25 cellular contexts compared by ENCODE assay signal in the genomic region with DNA sequence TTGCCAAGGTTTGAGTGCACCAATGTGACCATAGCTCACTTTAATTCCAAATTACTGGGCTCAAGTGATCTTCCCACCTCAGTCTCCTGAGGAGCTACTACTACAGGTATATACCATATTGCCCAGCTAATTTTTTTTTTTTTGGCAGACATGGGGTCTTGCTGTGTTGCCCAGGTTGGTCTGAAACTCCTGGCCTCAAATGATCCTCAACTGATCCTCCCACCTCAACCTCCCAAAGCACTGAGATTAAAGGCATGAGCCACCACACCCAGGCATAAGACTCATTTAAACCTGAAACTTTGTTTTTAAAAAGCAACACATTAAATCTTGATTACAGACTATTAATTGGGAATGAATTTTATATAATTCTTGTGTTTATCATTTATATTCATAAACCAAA.
"Had no signal": no experiment of that assay in that cellular context is flagged by ENCODE, and none has a peak within 500 bp of the region (broad histone marks: within the 10 kb centered on the region; RNA-seq: fewer than 3 reads in every experiment).

No MANE protein-coding gene starts in this region.

- H3K4me3 ChIP-seq: body of pancreas, MG63 had no signal

- H3K36me3 Mint-ChIP-seq: activated naive CD8-positive, alpha-beta T cell treated with anti-CD3 and anti-CD28 coated beads for 36 hours had no signal

- ATAC-seq: activated CD4-positive, alpha-beta T cell treated with anti-CD3 and anti-CD28 coated beads for 36 hours; activated T-helper 17 cell treated with anti-CD3 and anti-CD28 coated beads, Interleukin-2, amount 50 U/mL, for 72 hours; body of pancreas; PC-3; T-cell had no signal

- H3K27me3 ChIP-seq: body of pancreas, MG63 had no signal

- H3K4me1 Mint-ChIP-seq: activated CD4-positive, alpha-beta memory T cell treated with anti-CD3 and anti-CD28 coated beads, Interleukin-2, amount 10 ng/mL, durations not matched to agents 7 days and 5 days; activated CD4-positive, alpha-beta T cell treated with anti-CD3 and anti-CD28 coated beads for 36 hours; activated naive CD8-positive, alpha-beta T cell treated with anti-CD3 and anti-CD28 coated beads for 36 hours; activated T-helper 17 cell treated with anti-CD3 and anti-CD28 coated beads, Interleukin-2, amount 50 U/mL, for 72 hours; T-cell had no signal

- H3K9me3 Mint-ChIP-seq: activated CD4-positive, alpha-beta memory T cell treated with anti-CD3 and anti-CD28 coated beads, Interleukin-2, amount 10 ng/mL, durations not matched to agents 7 days and 5 days; activated naive CD4-positive, alpha-beta T cell treated with anti-CD3 and anti-CD28 coated beads for 36 hours; activated naive CD8-positive, alpha-beta T cell treated with anti-CD3 and anti-CD28 coated beads for 36 hours; activated T-helper 17 cell treated with anti-CD3 and anti-CD28 coated beads, Interleukin-2, amount 50 U/mL, for 72 hours; T-cell had no signal

- H3K4me3 Mint-ChIP-seq: activated CD4-positive, alpha-beta memory T cell treated with anti-CD3 and anti-CD28 coated beads, Interleukin-2, amount 10 ng/mL, durations not matched to agents 7 days and 5 days; activated CD4-positive, alpha-beta T cell treated with anti-CD3 and anti-CD28 coated beads for 36 hours; activated naive CD4-positive, alpha-beta T cell treated with anti-CD3 and anti-CD28 coated beads for 36 hours; activated naive CD8-positive, alpha-beta T cell treated with anti-CD3 and anti-CD28 coated beads for 36 hours; activated T-helper 17 cell treated with anti-CD3 and anti-CD28 coated beads, Interleukin-2, amount 50 U/mL, for 72 hours; T-cell had no signal

- H3K27ac Mint-ChIP-seq: activated CD4-positive, alpha-beta memory T cell treated with anti-CD3 and anti-CD28 coated beads, Interleukin-2, amount 10 ng/mL, durations not matched to agents 7 days and 5 days; activated CD4-positive, alpha-beta T cell treated with anti-CD3 and anti-CD28 coated beads for 36 hours; activated naive CD4-positive, alpha-beta T cell treated with anti-CD3 and anti-CD28 coated beads for 36 hours; activated naive CD8-positive, alpha-beta T cell treated with anti-CD3 and anti-CD28 coated beads for 36 hours; activated T-helper 17 cell treated with anti-CD3 and anti-CD28 coated beads, Interleukin-2, amount 50 U/mL, for 72 hours; T-cell had no signal

- H3K9me3 ChIP-seq: body of pancreas, MG63 had no signal

- DNase-seq: activated CD4-positive, alpha-beta memory T cell treated with anti-CD3 and anti-CD28 coated beads, Interleukin-2, amount 10 ng/mL, durations not matched to agents 7 days and 5 days; activated CD4-positive, alpha-beta T cell treated with anti-CD3 and anti-CD28 coated beads for 36 hours; activated CD4-positive, alpha-beta T cell treated with anti-CD3 and anti-CD28 coated beads, Interleukin-2, amount 50 U/mL, for 1 hour; activated CD4-positive, CD25-positive, alpha-beta regulatory T cell; activated gamma-delta T cell; activated naive CD4-positive, alpha-beta T cell treated with anti-CD3 and anti-CD28 coated beads for 36 hours; activated naive CD8-positive, alpha-beta T cell treated with anti-CD3 and anti-CD28 coated beads for 36 hours; activated T-cell treated with anti-CD3 and anti-CD28 coated beads for 4 hours; activated T-cell treated with anti-CD3 and anti-CD28 coated beads, Interleukin-2, amount 50 U/mL, for 48 hours; aorta; body of pancreas; central memory CD4-positive, alpha-beta T cell; MG63; MV-4-11; NCI-H1092 treated with DMSO at 0.1 percent for 48 hours; NCI-H1417 treated with DMSO at 0.1 percent for 48 hours; NCI-H1694; NCI-H2029; NCI-H510A treated with DMSO at 0.1 percent for 48 hours; PC-3; SHP77; T-cell; T-helper 2 cell; T1000 had no signal

- H3K27me3 Mint-ChIP-seq: activated CD4-positive, alpha-beta memory T cell treated with anti-CD3 and anti-CD28 coated beads, Interleukin-2, amount 10 ng/mL, durations not matched to agents 7 days and 5 days; activated CD4-positive, alpha-beta T cell treated with anti-CD3 and anti-CD28 coated beads for 36 hours; activated naive CD8-positive, alpha-beta T cell treated with anti-CD3 and anti-CD28 coated beads for 36 hours; activated T-helper 17 cell treated with anti-CD3 and anti-CD28 coated beads, Interleukin-2, amount 50 U/mL, for 72 hours; T-cell had no signal
